8 cellular contexts compared by ENCODE assay signal in genomic region chr16:67521095-67521804, GRCh38. TPM values are rescaled to one million over a fixed set of nuclear protein-coding genes. Genes with fewer than 3 reads are reported as not detected.
DNase-seq lines count a peak whose midpoint lies in the region; ATAC-seq and TF ChIP-seq lines count a peak whose summit lies in the region.

No MANE protein-coding gene starts in this region.

- peak; percentile 95 for DNase-seq in DMS53 (lab: John Stamatoyannopoulos, UW)
- DNase-seq in OCI-M1 (lab: John Stamatoyannopoulos, UW) = peak; percentile 98
- DNase-seq in activated T-cell treated with anti-CD3 and anti-CD28 coated beads, Interleukin-2, amount 50 U/mL, for 1 hour = peak; percentile 98
- peak; percentile 99 for DNase-seq in stimulated activated CD8-positive, alpha-beta memory T cell treated with anti-CD3 and anti-CD28 coated beads, Interleukin-4, amount 100 ng/mL, for 48 hours

- H3K9ac ChIP-seq in mucosa of stomach (ENCODE audit: low read length) = peak overlapping the region; percentile 68

- H3K4me3 ChIP-seq in esophagus (ENCODE audit: low read depth in 1 of 2, low read length in 2 of 2) (peak overlapping the region; percentile 29 to 44), mucosa of stomach (ENCODE audit: low read length) (peak overlapping the region; percentile 29)

- H3K9me3 ChIP-seq in esophagus (ENCODE audit: control insufficient read depth in 2 of 2, insufficient read depth in 1 of 2, low read depth in 1 of 2, low read length in 1 of 2) (no peaks in the 10 kb centered on the region), mucosa of stomach (ENCODE audit: control insufficient read depth, low read length) (no peaks in the 10 kb centered on the region)

- H3K4me1 ChIP-seq in esophagus (ENCODE audit: control insufficient read depth in 2 of 2, insufficient read depth in 2 of 2, low read length in 1 of 2) (no peaks in the 10 kb centered on the region), mucosa of stomach (ENCODE audit: control insufficient read depth, insufficient read depth, low read length) (peaks cover 10% of the 10 kb centered on the region)

- H3K27me3 ChIP-seq in esophagus (ENCODE audit: control insufficient read depth in 1 of 2, insufficient read depth in 2 of 2, low read length in 2 of 2) (no peaks in the 10 kb centered on the region), mucosa of stomach (ENCODE audit: control insufficient read depth, insufficient read depth, low read length) (no peaks in the 10 kb centered on the region)

- peak; percentile 93 for TF ChIP-seq RAD21 in Ishikawa (IDR thresholded peaks at IDR 0.05; ENCODE audit: low read depth)

- 0 to 1% methylated on average over 25 of the region's 25 CpGs for WGBS in esophagus, 2 donors

- ATAC-seq in GM21619 (IDR thresholded peaks at IDR 0.05; ENCODE audit: unreplicated experiment) = peak; percentile 58

- TF ChIP-seq EP300 in Ishikawa (IDR thresholded peaks at IDR 0.05; ENCODE audit: borderline replicate concordance) = no peak

- peak overlapping the region; percentile 94 to 98 for H3K27ac ChIP-seq in esophagus (ENCODE audit: low read depth in 2 of 2, low read length in 1 of 2)

- H3K36me3 ChIP-seq in esophagus (ENCODE audit: control insufficient read depth in 2 of 2, insufficient read depth in 2 of 2, low read length in 1 of 2) = no peaks in the 10 kb centered on the region
- no peaks in the 10 kb centered on the region for H3K36me3 ChIP-seq in mucosa of stomach (ENCODE audit: control insufficient read depth, insufficient read depth, low read length)

TF ChIP-seq in Ishikawa, 13 proteins besides CTCF, POLR2A, EP300 and RAD21:
- TF ChIP-seq TEAD4 (IDR thresholded peaks at IDR 0.05) = no peak
- TF ChIP-seq CEBPB (IDR thresholded peaks at IDR 0.05) = no peak
- no peak for TF ChIP-seq EGR1 (IDR thresholded peaks at IDR 0.05)
- no peak for TF ChIP-seq NFIC (IDR thresholded peaks at IDR 0.05)
- no peak for TF ChIP-seq TCF12 (IDR thresholded peaks at IDR 0.05; ENCODE audit: low read depth)
- TF ChIP-seq REST (IDR thresholded peaks at IDR 0.05; ENCODE audit: low read depth) = no peak
- no peak for TF ChIP-seq CREB1 (IDR thresholded peaks at IDR 0.05; ENCODE audit: low read depth)
- no peak for TF ChIP-seq ZBTB7A (IDR thresholded peaks at IDR 0.05; ENCODE audit: low read depth)
- TF ChIP-seq, protein P1, sequence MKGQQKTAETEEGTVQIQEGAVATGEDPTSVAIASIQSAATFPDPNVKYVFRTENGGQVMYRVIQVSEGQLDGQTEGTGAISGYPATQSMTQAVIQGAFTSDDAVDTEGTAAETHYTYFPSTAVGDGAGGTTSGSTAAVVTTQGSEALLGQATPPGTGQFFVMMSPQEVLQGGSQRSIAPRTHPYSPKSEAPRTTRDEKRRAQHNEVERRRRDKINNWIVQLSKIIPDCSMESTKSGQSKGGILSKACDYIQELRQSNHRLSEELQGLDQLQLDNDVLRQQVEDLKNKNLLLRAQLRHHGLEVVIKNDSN (IDR thresholded peaks at IDR 0.05) = no peak
- TF ChIP-seq TAF1 (IDR thresholded peaks at IDR 0.05; ENCODE audit: low read depth) = no peak
- TF ChIP-seq FOXM1 (IDR thresholded peaks at IDR 0.05; ENCODE audit: borderline replicate concordance, low read depth) = no peak
- no peak for TF ChIP-seq YY1 (IDR thresholded peaks at IDR 0.05; ENCODE audit: low read depth)
- TF ChIP-seq, protein P2, sequence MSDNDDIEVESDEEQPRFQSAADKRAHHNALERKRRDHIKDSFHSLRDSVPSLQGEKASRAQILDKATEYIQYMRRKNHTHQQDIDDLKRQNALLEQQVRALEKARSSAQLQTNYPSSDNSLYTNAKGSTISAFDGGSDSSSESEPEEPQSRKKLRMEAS (IDR thresholded peaks at IDR 0.05) = no peak

RNA-seq across cellular contexts. Expression of gene RIPOR1, which starts 7.4 kb away (rescaled TPM):
- 10 to 100 TPM; 12.7 to 14.9 TPM for polyA plus RNA-seq in esophagus

RNA-seq across cellular contexts. Expression of gene AGRP, which starts 37.9 kb away (rescaled TPM):
- not detected for polyA plus RNA-seq in esophagus

RNA-seq across cellular contexts. Expression of gene ATP6V0D1, which starts 40.3 kb away (rescaled TPM):
- 10 to 100 TPM; 17.0 to 78.1 TPM for polyA plus RNA-seq in esophagus

RNA-seq across cellular contexts. Expression of gene CTCF, which starts 41.1 kb away (rescaled TPM):
- 10 to 100 TPM; 16.9 to 21.3 TPM for polyA plus RNA-seq in esophagus

Comparison
In these comparisons a context has a peak if more than half of its experiments do, and no peak if none do; other contexts are left out.
1. Peak in every context shown above with its lines: DNase-seq, ATAC-seq, H3K4me3 ChIP-seq and H3K27ac ChIP-seq.